Comparison of ENCODE assay signal across 8 cellular contexts in the genomic region with DNA sequence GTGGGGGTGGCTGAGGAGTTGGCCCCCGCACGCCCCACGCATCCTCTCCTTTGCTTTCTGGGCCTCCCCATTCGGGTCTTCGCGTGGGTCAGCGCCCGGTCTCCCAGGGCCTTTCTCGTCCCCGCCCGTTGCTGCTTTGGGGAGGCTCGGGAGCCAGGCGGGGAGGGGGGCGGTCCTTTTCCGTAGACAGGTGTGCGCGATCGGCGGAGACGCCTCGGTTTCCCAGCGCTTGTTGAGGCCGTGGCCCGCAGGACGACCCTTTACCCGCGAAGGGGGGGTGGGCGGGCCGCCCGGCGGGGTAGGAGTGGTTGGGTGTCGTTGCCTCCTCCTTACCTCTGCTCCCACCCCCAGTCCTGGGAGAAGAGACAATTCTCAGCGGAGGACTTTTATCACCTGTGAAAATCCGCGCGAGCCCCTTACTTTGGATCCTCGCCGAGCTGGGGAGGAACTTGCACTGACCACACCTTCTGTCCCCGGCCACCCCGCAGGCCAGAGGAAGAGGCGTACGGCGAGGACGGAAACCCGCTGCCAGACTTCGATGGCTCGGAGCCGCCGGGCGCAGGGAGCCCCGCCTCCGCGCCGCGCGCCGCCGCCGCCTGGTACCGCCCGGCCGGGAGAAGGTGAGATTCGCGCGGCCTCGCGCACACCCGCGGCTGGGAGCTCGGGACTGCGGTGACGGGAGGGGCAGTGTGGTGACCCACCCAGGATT. TPM values are rescaled to one million over a fixed set of nuclear protein-coding genes. Genes with fewer than 3 reads are reported as not detected.
DNase-seq lines count a peak whose midpoint lies in the region; ATAC-seq and TF ChIP-seq lines count a peak whose summit lies in the region.

No MANE protein-coding gene starts in this region.

- peaks cover 6 to 27% (median 19%) of the 10 kb centered on the region in 7 donors for H3K4me1 Mint-ChIP-seq in naive thymus-derived CD4-positive, alpha-beta T cell

- peaks cover 17 to 100% (median 83%) of the 10 kb centered on the region in 45 donors for H3K27me3 ChIP-seq in dorsolateral prefrontal cortex
- H3K27me3 ChIP-seq in naive thymus-derived CD4-positive, alpha-beta T cell (ENCODE audit: control insufficient read depth in 2 of 2, insufficient read depth in 2 of 2, low read length in 2 of 2): peaks cover 0 to 24% of the 10 kb centered on the region in 2 donors

- no peaks in the 10 kb centered on the region for H3K9me3 ChIP-seq in naive thymus-derived CD4-positive, alpha-beta T cell (ENCODE audit: control insufficient read depth in 2 of 3, low read length in 3 of 3)

- POLR2A ChIA-PET in naive thymus-derived CD4-positive, alpha-beta T cell (lab: Charles Lee): no interaction called here

- H3K27ac Mint-ChIP-seq in naive thymus-derived CD4-positive, alpha-beta T cell: no peak overlapping the region

- H3K4me1 ChIP-seq in naive thymus-derived CD4-positive, alpha-beta T cell (ENCODE audit: control insufficient read depth in 2 of 2, insufficient read depth in 2 of 2, low read length in 2 of 2): peaks cover 5 to 22% of the 10 kb centered on the region in 2 donors

- H3K27ac ChIP-seq in dorsolateral prefrontal cortex: peak overlapping the region in 19 of 59 donors; percentile 1 to 76 (median 48)
- no peak overlapping the region for H3K27ac ChIP-seq in naive thymus-derived CD4-positive, alpha-beta T cell (ENCODE audit: low read depth, low read length)

- CTCF ChIA-PET in naive thymus-derived CD4-positive, alpha-beta T cell (lab: Charles Lee): no interaction called here

- peak; percentile 52 for ATAC-seq in naive thymus-derived CD4-positive, alpha-beta T cell
- ATAC-seq in HG03045 (IDR thresholded peaks at IDR 0.05; ENCODE audit: unreplicated experiment): no peak
- no peak for ATAC-seq in HG02973 (IDR thresholded peaks at IDR 0.05; ENCODE audit: unreplicated experiment)

- H3K4me3 ChIP-seq in dorsolateral prefrontal cortex: peak overlapping the region; percentile 33 to 73 (median 54)
- H3K4me3 ChIP-seq in naive thymus-derived CD4-positive, alpha-beta T cell (ENCODE audit: low read length): no peak overlapping the region

- H3K4me3 Mint-ChIP-seq in naive thymus-derived CD4-positive, alpha-beta T cell: peak overlapping the region in 9 of 10 donors; percentile 48 to 86 (median 71)

- peaks cover 0 to 8% (median 4%) of the 10 kb centered on the region in 5 donors for H3K36me3 Mint-ChIP-seq in naive thymus-derived CD4-positive, alpha-beta T cell

- no peaks in the 10 kb centered on the region for H3K36me3 ChIP-seq in naive thymus-derived CD4-positive, alpha-beta T cell (ENCODE audit: control insufficient read depth in 2 of 3, insufficient read depth in 3 of 3, low read length in 3 of 3)

- TF ChIP-seq CTCF in dorsolateral prefrontal cortex (IDR thresholded peaks at IDR 0.05 in 54 of 56, conservative IDR thresholded peaks at IDR 0.05 in 2 of 56; ENCODE audit: low read depth in 1 of 56, partially characterized antibody in 56 of 56): no peak

- peaks cover 71 to 84% (median 75%) of the 10 kb centered on the region in 5 donors for H3K27me3 Mint-ChIP-seq in naive thymus-derived CD4-positive, alpha-beta T cell

- intact Hi-C loops in dorsolateral prefrontal cortex (cut with DNase I): no loop called here
- intact Hi-C loops in naive thymus-derived CD4-positive, alpha-beta T cell (cut with micrococcal nuclease): no loop called here

- DNase-seq in DMS79 (lab: John Stamatoyannopoulos, UW) (peak; percentile 35), NCI-H345 (lab: John Stamatoyannopoulos, UW) (peak; percentile 63), dorsolateral prefrontal cortex (peak in 1 of 10 donors; percentile 14), NCI-H1436 treated with DMSO at 0.1 percent for 48 hours (lab: John Stamatoyannopoulos, UW) (no peak), glomerular visceral epithelial cell (ENCODE audit: extremely low spot score) (no peak)
- DNase-seq in naive thymus-derived CD4-positive, alpha-beta T cell: peak in 1 of 9 donors; percentile 46

- peaks cover 0 to 28% (median 11%) of the 10 kb centered on the region in 11 donors for H3K9me3 Mint-ChIP-seq in naive thymus-derived CD4-positive, alpha-beta T cell

RNA-seq across cellular contexts. Expression of a gene that starts 2.7 kb away (rescaled TPM):
- total RNA-seq in dorsolateral prefrontal cortex: 10 to 100 TPM in 73 of 120 experiments, 1 to 10 TPM in 47; 1.2 to 50.1 (median 11.6) TPM
- under 1 TPM in 2 of 5 experiments, not detected in 3; 0.34 TPM for total RNA-seq in naive thymus-derived CD4-positive, alpha-beta T cell
- polyA plus RNA-seq in naive thymus-derived CD4-positive, alpha-beta T cell: not detected

Comparison
In these comparisons a context has a peak if more than half of its experiments do, and no peak if none do; other contexts are left out.
1. DNase-seq: peak in DMS79 (single experiment) and NCI-H345 (single experiment); none in NCI-H1436 treated with DMSO at 0.1 percent for 48 hours (single experiment) and glomerular visceral epithelial cell (single experiment).